ENCODE assay signal across 20 cellular contexts in the genomic region with DNA sequence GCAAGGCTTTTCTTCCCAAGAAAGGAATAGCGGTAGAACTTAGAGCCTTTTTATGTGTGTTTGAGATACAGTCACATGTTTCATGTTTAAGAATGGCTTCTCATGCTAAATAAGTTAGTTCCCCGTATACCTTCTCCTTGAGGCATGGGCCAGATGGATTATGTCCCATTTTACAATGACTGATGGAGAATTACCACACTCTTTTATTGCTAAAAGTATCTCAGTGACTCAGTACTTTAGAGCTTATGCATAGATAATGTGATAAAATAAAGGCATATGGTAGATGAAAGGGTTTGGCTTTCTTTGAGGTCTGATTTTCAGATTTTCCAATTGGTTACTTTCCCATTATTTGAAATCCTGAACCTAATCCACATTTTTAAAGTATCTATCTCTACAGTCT.
DNase-seq lines count a peak whose midpoint lies in the region; ATAC-seq and TF ChIP-seq lines count a peak whose summit lies in the region.
"Had no signal": no experiment of that assay in that cellular context is flagged by ENCODE, and none has a peak within 500 bp of the region (broad histone marks: within the 10 kb centered on the region; RNA-seq: fewer than 3 reads in every experiment).

No MANE protein-coding gene starts in this region.

- H3K27ac ChIP-seq in GM23248 (peak overlapping the region; percentile 45; the same call in 1 of the 2 replicates), smooth muscle cell (ENCODE audit: low read depth) (peak overlapping the region; percentile 77), endodermal cell (ENCODE audit: low read depth, low read length) (no peak overlapping the region)
- H3K27ac ChIP-seq: HL-60, PC-9 had no signal

- TF ChIP-seq CTCF in fibroblast of the aortic adventitia (IDR thresholded peaks at IDR 0.05; ENCODE audit: insufficient read depth, low read length), result no peak
- TF ChIP-seq CTCF in smooth muscle cell (IDR thresholded peaks at IDR 0.05; ENCODE audit: borderline replicate concordance, insufficient read depth, poor library complexity, severe bottlenecking), result no peak
- TF ChIP-seq CTCF in endodermal cell (conservative IDR thresholded peaks at IDR 0.05), result no peak

- H3K4me1 ChIP-seq in GM23248 (ENCODE audit: insufficient read depth), result peaks cover 39% of the 10 kb centered on the region
- peaks cover 14% of the 10 kb centered on the region for H3K4me1 ChIP-seq in smooth muscle cell (ENCODE audit: low read depth)
- no peaks in the 10 kb centered on the region for H3K4me1 ChIP-seq in endodermal cell (ENCODE audit: control insufficient read depth, insufficient read depth, low read length)

- H2AFZ ChIP-seq in GM23248, result no peak overlapping the region
- no peak overlapping the region for H2AFZ ChIP-seq in smooth muscle cell (ENCODE audit: low read depth)
- H2AFZ ChIP-seq: PC-9 had no signal

- peak; percentile 62 for DNase-seq in GM23248
- DNase-seq in fibroblast of the aortic adventitia (ENCODE audit: low read depth), result peak; percentile 76
- no peak for DNase-seq in smooth muscle cell (lab: John Stamatoyannopoulos, UW; ENCODE audit: unreplicated experiment)
- DNase-seq in NCI-H1092 treated with DMSO at 0.1 percent for 48 hours (lab: John Stamatoyannopoulos, UW), result no peak
- DNase-seq in endodermal cell, result no peak
- DNase-seq: C1 segment of cervical spinal cord, DMS153, GOT3, KG1, MM.1S, NCI-H1105 treated with DMSO at 0.1 percent for 48 hours, NCI-H187 treated with DMSO at 0.1 percent for 48 hours, NCI-H2171, NCI-H446 treated with DMSO at 0.1 percent for 48 hours, NCI-H748 treated with DMSO at 0.1 percent for 48 hours, PC-9 had no signal

- H3K4me2 ChIP-seq in GM23248 (ENCODE audit: unreplicated experiment), result peak overlapping the region; percentile 48
- peak overlapping the region; percentile 72 for H3K4me2 ChIP-seq in smooth muscle cell
- H3K4me2 ChIP-seq: PC-9 had no signal

- H3K9ac ChIP-seq in GM23248 (no peak overlapping the region), smooth muscle cell (ENCODE audit: low read depth) (peak overlapping the region; percentile 8), endodermal cell (ENCODE audit: extremely low read depth, low read length, poor library complexity, severe bottlenecking) (no peak overlapping the region)

- no peaks in the 10 kb centered on the region for H3K27me3 Mint-ChIP-seq in endodermal cell (ENCODE audit: insufficient read depth)

- no peak for ATAC-seq in SK-N-SH treated with all-trans-retinoic acid at 6 μM for 48 hours
- ATAC-seq in GM18861 (IDR thresholded peaks at IDR 0.05; ENCODE audit: unreplicated experiment), result no peak
- ATAC-seq: GM12878 had no signal

- no peaks in the 10 kb centered on the region for H3K9me2 ChIP-seq in GM23248 (ENCODE audit: insufficient read depth)

- H3K4me1 Mint-ChIP-seq in endodermal cell, result peaks cover 15% of the 10 kb centered on the region

- H3K79me2 ChIP-seq in GM23248 (ENCODE audit: insufficient read depth) (peaks cover 40% of the 10 kb centered on the region), smooth muscle cell (ENCODE audit: low read depth) (peaks cover 10% of the 10 kb centered on the region)

- H3K4me3 Mint-ChIP-seq in endodermal cell, result no peak overlapping the region

- in situ Hi-C loops in GM23248 (cut with MboI), result no loop called here

- no peaks in the 10 kb centered on the region for H4K20me1 ChIP-seq in GM23248 (ENCODE audit: insufficient read depth)
- no peaks in the 10 kb centered on the region for H4K20me1 ChIP-seq in smooth muscle cell (ENCODE audit: low read depth)

- no peaks in the 10 kb centered on the region for H3K27me3 ChIP-seq in GM23248 (replicated peaks; ENCODE audit: insufficient read depth)
- no peaks in the 10 kb centered on the region for H3K27me3 ChIP-seq in smooth muscle cell (ENCODE audit: low read depth)
- H3K27me3 ChIP-seq in endodermal cell (ENCODE audit: control insufficient read depth, insufficient read depth, low read length, poor library complexity, severe bottlenecking), result no peaks in the 10 kb centered on the region

- H3K4me3 ChIP-seq in GM23248 (no peak overlapping the region), fibroblast of the aortic adventitia (ENCODE audit: low read depth, low read length) (no peak overlapping the region), smooth muscle cell (no peak overlapping the region), endodermal cell (ENCODE audit: low read length) (no peak overlapping the region)
- H3K4me3 ChIP-seq: GM12878, PC-9 had no signal

- H3K27ac Mint-ChIP-seq in endodermal cell, result no peak overlapping the region

- 63 to 68% methylated on average over 2 of the region's 2 CpGs for WGBS in GM23248 (ENCODE audit: low coverage in 1 of 2, low lambda C conversion rate in 2 of 2, missing lambda C conversion rate in 2 of 2), 2 experiments
- WGBS in smooth muscle cell (ENCODE audit: low lambda C conversion rate), result 20% methylated on average over 2 of the region's 2 CpGs
- 93 to 100% methylated on average over 2 of the region's 2 CpGs for WGBS in endodermal cell (ENCODE audit: insufficient coverage in 1 of 2, insufficient read length in 1 of 2), 2 experiments

- peaks cover 26% of the 10 kb centered on the region for H3K36me3 Mint-ChIP-seq in endodermal cell (ENCODE audit: low read depth)

- H3K9me3 Mint-ChIP-seq in endodermal cell, result no peaks in the 10 kb centered on the region

- peaks cover 53% of the 10 kb centered on the region for H3F3A ChIP-seq in GM23248 (ENCODE audit: insufficient read depth)
- peaks cover 18% of the 10 kb centered on the region for H3F3A ChIP-seq in smooth muscle cell (ENCODE audit: low read depth)

- H3K9me3 ChIP-seq in GM23248 (ENCODE audit: low read depth) (no peaks in the 10 kb centered on the region), smooth muscle cell (replicated peaks; ENCODE audit: low read depth) (no peaks in the 10 kb centered on the region), endodermal cell (ENCODE audit: control insufficient read depth, low read length) (no peaks in the 10 kb centered on the region)

- H3K36me3 ChIP-seq in GM23248 (ENCODE audit: low read depth) (peaks cover 16% of the 10 kb centered on the region), smooth muscle cell (ENCODE audit: low read depth) (peaks cover 10% of the 10 kb centered on the region), endodermal cell (ENCODE audit: control insufficient read depth, insufficient read depth, low read length) (peaks cover 26% of the 10 kb centered on the region)

TF ChIP-seq in SK-N-SH treated with all-trans-retinoic acid at 6 μM for 48 hours, 23 proteins besides CTCF, POLR2A, EP300 and RAD21:
- TF ChIP-seq ISL1 (CRISPR knock-in tag; IDR thresholded peaks at IDR 0.05) (peak; percentile 79), ZFP3 (CRISPR knock-in tag; IDR thresholded peaks at IDR 0.05) (no peak), ARNTL (CRISPR knock-in tag; IDR thresholded peaks at IDR 0.05; ENCODE audit: borderline replicate concordance, low read depth) (no peak), TCF4 (CRISPR knock-in tag; IDR thresholded peaks at IDR 0.05; ENCODE audit: borderline replicate concordance) (peak; percentile 41; the same call in 1 of the 2 replicates)

Comparison
In these comparisons a context has a peak if more than half of its experiments do, and no peak if none do; other contexts are left out.
1. DNase-seq: peak in GM23248 (single experiment) and fibroblast of the aortic adventitia (single experiment); none in smooth muscle cell (single experiment), NCI-H1092 treated with DMSO at 0.1 percent for 48 hours (single experiment) and endodermal cell (single experiment).